18 cellular contexts compared by ENCODE assay signal in genomic region chr6:157964139-157964538, GRCh38. TPM values are rescaled to one million over a fixed set of nuclear protein-coding genes. Genes with fewer than 3 reads are reported as not detected.
DNase-seq lines count a peak whose midpoint lies in the region; ATAC-seq, FAIRE-seq and TF ChIP-seq lines count a peak whose summit lies in the region.
"Had no signal": no experiment of that assay in that cellular context is flagged by ENCODE, and none has a peak within 500 bp of the region (broad histone marks: within the 10 kb centered on the region; RNA-seq: fewer than 3 reads in every experiment).

No MANE protein-coding gene starts in this region.

- DNase-seq in NCI-H2107 treated with DMSO at 0.1 percent for 48 hours (lab: John Stamatoyannopoulos, UW; ENCODE audit: unreplicated experiment) = peak; percentile 23
- DNase-seq in NCI-H2107 (lab: John Stamatoyannopoulos, UW) = no peak
- DNase-seq in natural killer cell = no peak
- no peak for DNase-seq in natural killer cell treated with Interleukin-12 subunit alpha and Interleukin-12 subunit beta and Interleukin-15 and Interleukin-18, amount 100 ng/mL, for 72 hours (ENCODE audit: low spot score)
- peak; percentile 29 for DNase-seq in bronchial epithelial cell (ENCODE audit: low read depth)
- DNase-seq in NCI-H226 = no peak
- no peak for DNase-seq in stimulated activated naive CD4-positive, alpha-beta T cell treated with Interleukin-2 at 50 U/mL for 16 hours (lab: John Stamatoyannopoulos, UW)
- DNase-seq: activated T-cell treated with anti-CD3 and anti-CD28 coated beads for 4 hours, anterior cingulate cortex, NCI-H187, NCI-H748 treated with DMSO at 0.1 percent for 48 hours, Peyer's patch, small intestine had no signal

- H3K4me3 ChIP-seq in bronchial epithelial cell (ENCODE audit: low read depth, low read length) = no peak overlapping the region
- H3K4me3 ChIP-seq: BLaER1 treated with 17β-estradiol and CSF1 and Interleukin-3, amounts not matched to agents 10 nM and 100 nM; Peyer's patch; upper lobe of left lung had no signal

- H3K4me3 Mint-ChIP-seq in natural killer cell = peak overlapping the region; percentile 45
- no peak overlapping the region for H3K4me3 Mint-ChIP-seq in natural killer cell treated with Interleukin-12 subunit alpha and Interleukin-12 subunit beta and Interleukin-15 and Interleukin-18, amount 100 ng/mL, for 72 hours
- H3K4me3 Mint-ChIP-seq in stimulated activated memory B cell treated with anti-CD40 and anti-IgM and Interleukin-4, amounts not matched to agents 10 μg/mL and 1 μg/mL and 100 μg/mL, for 72 hours = no peak overlapping the region
- H3K4me3 Mint-ChIP-seq: WTC11 had no signal

- H3K27me3 ChIP-seq in bronchial epithelial cell (ENCODE audit: control insufficient read depth, insufficient read depth, low read length) = no peaks in the 10 kb centered on the region
- H3K27me3 ChIP-seq: BLaER1 treated with 17β-estradiol and CSF1 and Interleukin-3, amounts not matched to agents 10 nM and 100 nM; Peyer's patch; upper lobe of left lung had no signal

- no peak for ATAC-seq in natural killer cell
- ATAC-seq in natural killer cell treated with Interleukin-12 subunit alpha and Interleukin-12 subunit beta and Interleukin-15 and Interleukin-18, amount 100 ng/mL, for 72 hours = no peak
- no peak for ATAC-seq in stimulated activated memory B cell treated with anti-CD40 and anti-IgM and Interleukin-4, amounts not matched to agents 10 μg/mL and 1 μg/mL and 100 μg/mL, for 72 hours
- ATAC-seq: WTC11 had no signal

- no peak for FAIRE-seq in bronchial epithelial cell (lab: Jason Lieb, UNC)
- FAIRE-seq: frontal cortex, small intestine had no signal

- H3K9me3 Mint-ChIP-seq in natural killer cell = peaks cover 3 to 4% of the 10 kb centered on the region in 2 donors
- H3K9me3 Mint-ChIP-seq in natural killer cell treated with Interleukin-12 subunit alpha and Interleukin-12 subunit beta and Interleukin-15 and Interleukin-18, amount 100 ng/mL, for 72 hours = peaks cover under 1% of the 10 kb centered on the region
- peaks cover 8% of the 10 kb centered on the region for H3K9me3 Mint-ChIP-seq in stimulated activated memory B cell treated with anti-CD40 and anti-IgM and Interleukin-4, amounts not matched to agents 10 μg/mL and 1 μg/mL and 100 μg/mL, for 72 hours

- peaks cover 14% of the 10 kb centered on the region in 2 donors for H3K4me1 Mint-ChIP-seq in natural killer cell
- H3K4me1 Mint-ChIP-seq in natural killer cell treated with Interleukin-12 subunit alpha and Interleukin-12 subunit beta and Interleukin-15 and Interleukin-18, amount 100 ng/mL, for 72 hours (ENCODE audit: low read depth in 2 of 2) = peaks cover 9 to 13% of the 10 kb centered on the region in 2 donors
- no peaks in the 10 kb centered on the region for H3K4me1 Mint-ChIP-seq in stimulated activated memory B cell treated with anti-CD40 and anti-IgM and Interleukin-4, amounts not matched to agents 10 μg/mL and 1 μg/mL and 100 μg/mL, for 72 hours

- peaks cover 6 to 9% of the 10 kb centered on the region in 2 donors for H3K27me3 Mint-ChIP-seq in natural killer cell (ENCODE audit: low read depth in 2 of 2)
- H3K27me3 Mint-ChIP-seq in natural killer cell treated with Interleukin-12 subunit alpha and Interleukin-12 subunit beta and Interleukin-15 and Interleukin-18, amount 100 ng/mL, for 72 hours = peaks cover 6 to 9% of the 10 kb centered on the region in 2 donors
- H3K27me3 Mint-ChIP-seq in stimulated activated memory B cell treated with anti-CD40 and anti-IgM and Interleukin-4, amounts not matched to agents 10 μg/mL and 1 μg/mL and 100 μg/mL, for 72 hours = peaks cover 8% of the 10 kb centered on the region

- peaks cover 9% of the 10 kb centered on the region for H3K36me3 Mint-ChIP-seq in natural killer cell
- peaks cover 12% of the 10 kb centered on the region for H3K36me3 Mint-ChIP-seq in natural killer cell treated with Interleukin-12 subunit alpha and Interleukin-12 subunit beta and Interleukin-15 and Interleukin-18, amount 100 ng/mL, for 72 hours
- H3K36me3 Mint-ChIP-seq in stimulated activated memory B cell treated with anti-CD40 and anti-IgM and Interleukin-4, amounts not matched to agents 10 μg/mL and 1 μg/mL and 100 μg/mL, for 72 hours = peaks cover 11% of the 10 kb centered on the region

- TF ChIP-seq CTCF in natural killer cell (IDR thresholded peaks at IDR 0.05) (no peak), bronchial epithelial cell (IDR thresholded peaks at IDR 0.05; ENCODE audit: insufficient read depth, low read length, severe bottlenecking) (no peak)

- H3K27ac Mint-ChIP-seq in natural killer cell = no peak overlapping the region
- H3K27ac Mint-ChIP-seq in natural killer cell treated with Interleukin-12 subunit alpha and Interleukin-12 subunit beta and Interleukin-15 and Interleukin-18, amount 100 ng/mL, for 72 hours = no peak overlapping the region
- no peak overlapping the region for H3K27ac Mint-ChIP-seq in stimulated activated memory B cell treated with anti-CD40 and anti-IgM and Interleukin-4, amounts not matched to agents 10 μg/mL and 1 μg/mL and 100 μg/mL, for 72 hours
- H3K27ac Mint-ChIP-seq: WTC11 had no signal

- intact Hi-C loops in natural killer cell (cut with micrococcal nuclease) = no loop called here

- H3K36me3 ChIP-seq in bronchial epithelial cell (ENCODE audit: control insufficient read depth, insufficient read depth, low read length) = no peaks in the 10 kb centered on the region
- H3K36me3 ChIP-seq: BLaER1 treated with 17β-estradiol and CSF1 and Interleukin-3, amounts not matched to agents 10 nM and 100 nM; Peyer's patch; upper lobe of left lung had no signal

RNA-seq across cellular contexts. Expression of gene SYNJ2, which starts 17.5 kb away (rescaled TPM):
- total RNA-seq in natural killer cell (10 to 100 TPM; 24.4 to 47.0 (median 28.0) TPM), bronchial epithelial cell (7.4 and 8.2 TPM in 2 replicates)
- total RNA-seq in natural killer cell treated with Interleukin-12 subunit alpha and Interleukin-12 subunit beta and Interleukin-15 and Interleukin-18, amount 100 ng/mL, for 72 hours = 10 to 100 TPM; 24.7 to 37.3 TPM

Comparison
In these comparisons a context has a peak if more than half of its experiments do, and no peak if none do; other contexts are left out.
1. DNase-seq: peak in NCI-H2107 treated with DMSO at 0.1 percent for 48 hours (single experiment) and bronchial epithelial cell (single experiment); none in NCI-H2107 (single experiment), natural killer cell (single experiment), natural killer cell treated with Interleukin-12 subunit alpha and Interleukin-12 subunit beta and Interleukin-15 and Interleukin-18, amount 100 ng/mL, for 72 hours (single experiment), NCI-H226 (single experiment) and stimulated activated naive CD4-positive, alpha-beta T cell treated with Interleukin-2 at 50 U/mL for 16 hours (single experiment).